ENCODE assay signal across 1 cellular context in genomic region chr9:95726756-95727155, GRCh38.
TF ChIP-seq lines count a peak whose summit lies in the region.

No MANE protein-coding gene starts in this region.

TF ChIP-seq in WTC11, 78 proteins besides CTCF, POLR2A, EP300 and RAD21 (continued from another document):
- no peak for TF ChIP-seq HMGXB4 (CRISPR knock-in tag; IDR thresholded peaks at IDR 0.05)
- TF ChIP-seq EMX1 (CRISPR knock-in tag; IDR thresholded peaks at IDR 0.05): no peak
- no peak for TF ChIP-seq ZNF317 (CRISPR knock-in tag; IDR thresholded peaks at IDR 0.05; ENCODE audit: borderline replicate concordance, low read depth)
